ENCODE assay signal across 20 cellular contexts in the genomic region with DNA sequence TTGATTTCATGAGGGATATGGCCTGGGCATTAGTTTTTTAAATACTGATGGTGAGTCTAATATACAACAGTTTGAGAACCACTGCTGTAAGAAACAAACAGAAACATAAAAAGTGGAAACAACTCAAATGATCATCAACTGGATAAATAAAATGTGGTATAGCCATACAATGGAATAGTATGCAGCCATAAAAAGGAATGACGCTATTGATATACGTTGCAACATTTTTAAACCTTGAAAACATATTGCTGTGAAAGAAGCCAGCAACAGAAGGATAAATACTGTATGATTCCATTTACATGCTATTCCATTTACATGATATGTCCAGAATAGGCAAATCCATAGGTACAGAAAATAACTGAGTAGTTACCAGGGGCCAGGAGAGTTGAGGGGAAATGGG. TPM values are rescaled to one million over a fixed set of nuclear protein-coding genes. Genes with fewer than 3 reads are reported as not detected.
A peak's percentile ranks its signal among the peaks of the same experiment; 100 is the strongest.
DNase-seq lines count a peak whose midpoint lies in the region; ATAC-seq and TF ChIP-seq lines count a peak whose summit lies in the region.
"Had no signal": no experiment of that assay in that cellular context is flagged by ENCODE, and none has a peak within 500 bp of the region (broad histone marks: within the 10 kb centered on the region; RNA-seq: fewer than 3 reads in every experiment).

No MANE protein-coding gene starts in this region.

- no peaks in the 10 kb centered on the region for H3K9me3 ChIP-seq in DND-41 (ENCODE audit: insufficient read depth, low read length, severe bottlenecking)
- H3K9me3 ChIP-seq: transverse colon had no signal

- no peak for ATAC-seq in DND-41 (ENCODE audit: insufficient read depth, low read depth)
- no peak for ATAC-seq in effector memory CD8-positive, alpha-beta T cell (replicated peaks)
- ATAC-seq in natural killer cell treated with Interleukin-12 subunit alpha and Interleukin-12 subunit beta and Interleukin-15 and Interleukin-18, amount 100 ng/mL, for 72 hours, result no peak
- ATAC-seq: HCT116; stimulated activated memory B cell treated with anti-CD40 and anti-IgM and Interleukin-4, amounts not matched to agents 10 μg/mL and 1 μg/mL and 100 μg/mL, for 72 hours had no signal

- H4K20me1 ChIP-seq in DND-41 (ENCODE audit: insufficient read depth, low read length), result peaks cover 92% of the 10 kb centered on the region

- H3K4me1 Mint-ChIP-seq in activated T-cell treated with anti-CD3 and anti-CD28 coated beads, Interleukin-2, amount 50 U/mL, for 24 hours (ENCODE audit: low read depth), result peaks cover 85% of the 10 kb centered on the region
- H3K4me1 Mint-ChIP-seq in effector memory CD8-positive, alpha-beta T cell (ENCODE audit: low read depth in 2 of 2), result peaks cover 64 to 72% of the 10 kb centered on the region in 2 donors
- H3K4me1 Mint-ChIP-seq in natural killer cell treated with Interleukin-12 subunit alpha and Interleukin-12 subunit beta and Interleukin-15 and Interleukin-18, amount 100 ng/mL, for 72 hours (ENCODE audit: low read depth in 2 of 2), result peaks cover 68 to 76% of the 10 kb centered on the region in 2 donors

- peak overlapping the region; percentile 84 for H3K27ac Mint-ChIP-seq in activated T-cell treated with anti-CD3 and anti-CD28 coated beads, Interleukin-2, amount 50 U/mL, for 24 hours
- H3K27ac Mint-ChIP-seq in effector memory CD8-positive, alpha-beta T cell, result peak overlapping the region; percentile 57 to 60
- H3K27ac Mint-ChIP-seq in natural killer cell treated with Interleukin-12 subunit alpha and Interleukin-12 subunit beta and Interleukin-15 and Interleukin-18, amount 100 ng/mL, for 72 hours, result peak overlapping the region; percentile 31 to 59
- H3K27ac Mint-ChIP-seq: stimulated activated memory B cell treated with anti-CD40 and anti-IgM and Interleukin-4, amounts not matched to agents 10 μg/mL and 1 μg/mL and 100 μg/mL, for 72 hours had no signal

- no peak overlapping the region for H3K27ac ChIP-seq in DND-41 (ENCODE audit: low read length)
- H3K27ac ChIP-seq: HL-60 had no signal

- peaks cover 45% of the 10 kb centered on the region for H3K36me3 ChIP-seq in DND-41 (ENCODE audit: insufficient read depth, low read length)
- H3K36me3 ChIP-seq: transverse colon had no signal

- H3K4me3 ChIP-seq in DND-41 (ENCODE audit: low read depth in 1 of 2, low read length in 2 of 2), result no peak overlapping the region
- H3K4me3 ChIP-seq: transverse colon had no signal

- H2AFZ ChIP-seq in DND-41 (ENCODE audit: low read depth, low read length), result no peak overlapping the region

- H3K9ac ChIP-seq in DND-41 (ENCODE audit: low read depth, low read length), result no peak overlapping the region

- H3K36me3 Mint-ChIP-seq in activated T-cell treated with anti-CD3 and anti-CD28 coated beads, Interleukin-2, amount 50 U/mL, for 24 hours (ENCODE audit: low read depth), result peaks cover 93% of the 10 kb centered on the region
- peaks cover 29% of the 10 kb centered on the region for H3K36me3 Mint-ChIP-seq in effector memory CD8-positive, alpha-beta T cell (ENCODE audit: insufficient read depth)
- peaks cover 18% of the 10 kb centered on the region for H3K36me3 Mint-ChIP-seq in natural killer cell treated with Interleukin-12 subunit alpha and Interleukin-12 subunit beta and Interleukin-15 and Interleukin-18, amount 100 ng/mL, for 72 hours

- peaks cover 100% of the 10 kb centered on the region for H3K79me2 ChIP-seq in DND-41 (ENCODE audit: insufficient read depth, low read length)

- no peak for TF ChIP-seq CTCF in DND-41 (IDR thresholded peaks at IDR 0.05; ENCODE audit: borderline replicate concordance, extremely low read depth, low read length, poor library complexity, severe bottlenecking)

- no peaks in the 10 kb centered on the region for H3K9me3 Mint-ChIP-seq in activated T-cell treated with anti-CD3 and anti-CD28 coated beads, Interleukin-2, amount 50 U/mL, for 24 hours
- H3K9me3 Mint-ChIP-seq in effector memory CD8-positive, alpha-beta T cell, result no peaks in the 10 kb centered on the region
- H3K9me3 Mint-ChIP-seq in natural killer cell treated with Interleukin-12 subunit alpha and Interleukin-12 subunit beta and Interleukin-15 and Interleukin-18, amount 100 ng/mL, for 72 hours, result no peaks in the 10 kb centered on the region

- H3K27me3 ChIP-seq in DND-41 (ENCODE audit: insufficient read depth, low read length, poor library complexity), result no peaks in the 10 kb centered on the region
- H3K27me3 ChIP-seq: transverse colon had no signal

- no peak for DNase-seq in activated T-cell treated with anti-CD3 and anti-CD28 coated beads, Interleukin-2, amount 50 U/mL, for 24 hours
- DNase-seq in activated T-cell treated with anti-CD3 and anti-CD28 coated beads, Interleukin-2, amount 50 U/mL, for 48 hours, result no peak
- DNase-seq in DND-41 (no peak), DMS79 (lab: John Stamatoyannopoulos, UW) (no peak), COR-L47 (lab: John Stamatoyannopoulos, UW) (no peak)
- DNase-seq in effector memory CD8-positive, alpha-beta T cell, result no peak
- DNase-seq in natural killer cell treated with Interleukin-12 subunit alpha and Interleukin-12 subunit beta and Interleukin-15 and Interleukin-18, amount 100 ng/mL, for 72 hours (ENCODE audit: low spot score), result no peak
- no peak for DNase-seq in activated CD8-positive, alpha-beta memory T cell treated with anti-CD3 and anti-CD28 coated beads for 24 hours
- DNase-seq: ACHN; activated effector memory CD4-positive, alpha-beta T cell treated with Interleukin-2 at 50 U/mL for 16 hours; anterior cingulate cortex; kidney glomerular epithelial cell; NCI-H2029 treated with DMSO at 0.1 percent for 48 hours; NCI-H446; NK-92 treated with Interleukin-12 subunit alpha and Interleukin-12 subunit beta, amount 100 ng/mL, for 24 hours; SW 1271; transverse colon had no signal

- H3K4me3 Mint-ChIP-seq in activated T-cell treated with anti-CD3 and anti-CD28 coated beads, Interleukin-2, amount 50 U/mL, for 24 hours, result peak overlapping the region; percentile 18
- H3K4me3 Mint-ChIP-seq in effector memory CD8-positive, alpha-beta T cell, result peak overlapping the region in 1 of 2 donors; percentile 43
- H3K4me3 Mint-ChIP-seq in natural killer cell treated with Interleukin-12 subunit alpha and Interleukin-12 subunit beta and Interleukin-15 and Interleukin-18, amount 100 ng/mL, for 72 hours, result peak overlapping the region; percentile 42
- H3K4me3 Mint-ChIP-seq: stimulated activated memory B cell treated with anti-CD40 and anti-IgM and Interleukin-4, amounts not matched to agents 10 μg/mL and 1 μg/mL and 100 μg/mL, for 72 hours had no signal

- no peaks in the 10 kb centered on the region for H3K27me3 Mint-ChIP-seq in activated T-cell treated with anti-CD3 and anti-CD28 coated beads, Interleukin-2, amount 50 U/mL, for 24 hours
- H3K27me3 Mint-ChIP-seq in effector memory CD8-positive, alpha-beta T cell, result no peaks in the 10 kb centered on the region
- H3K27me3 Mint-ChIP-seq in natural killer cell treated with Interleukin-12 subunit alpha and Interleukin-12 subunit beta and Interleukin-15 and Interleukin-18, amount 100 ng/mL, for 72 hours, result no peaks in the 10 kb centered on the region
- H3K27me3 Mint-ChIP-seq: stimulated activated memory B cell treated with anti-CD40 and anti-IgM and Interleukin-4, amounts not matched to agents 10 μg/mL and 1 μg/mL and 100 μg/mL, for 72 hours had no signal

- peaks cover 54% of the 10 kb centered on the region for H3K4me1 ChIP-seq in DND-41 (ENCODE audit: insufficient read depth, low read length)

- H3K4me2 ChIP-seq in DND-41 (ENCODE audit: insufficient read depth, low read length), result peak overlapping the region; percentile 5; the same call in 1 of the 2 replicates

RNA-seq across cellular contexts. Expression of gene NFE2L2, which starts 6.5 kb away (rescaled TPM):
- total RNA-seq in natural killer cell treated with Interleukin-12 subunit alpha and Interleukin-12 subunit beta and Interleukin-15 and Interleukin-18, amount 100 ng/mL, for 72 hours, result 10 to 100 TPM; 71.2 to 96.6 TPM

RNA-seq across cellular contexts. Expression of gene HNRNPA3, which starts 45.5 kb away (rescaled TPM):
- total RNA-seq in natural killer cell treated with Interleukin-12 subunit alpha and Interleukin-12 subunit beta and Interleukin-15 and Interleukin-18, amount 100 ng/mL, for 72 hours, result 100 to 1,000 TPM; 170 to 282 TPM
